27 cellular contexts compared by ENCODE assay signal in the genomic region with DNA sequence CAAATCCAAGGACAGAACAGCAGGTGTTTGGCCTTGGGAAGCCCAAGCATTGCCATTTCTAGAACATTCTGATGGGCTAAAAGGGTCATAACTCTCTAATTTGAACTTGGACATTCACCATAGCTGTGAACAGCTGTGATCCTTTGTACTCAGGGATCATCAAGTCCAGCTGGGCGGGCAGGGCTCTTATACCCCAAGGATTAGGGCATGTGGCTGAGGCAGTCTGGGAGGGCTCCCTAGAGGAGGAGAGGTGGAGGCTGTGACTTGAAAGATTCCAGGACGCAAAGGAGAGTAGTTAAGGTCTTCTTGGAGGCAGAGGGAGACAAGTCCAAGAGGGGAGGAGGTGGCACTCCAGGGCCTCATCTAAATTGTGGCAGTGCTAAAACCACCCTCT.
"Had no signal": no experiment of that assay in that cellular context is flagged by ENCODE, and none has a peak within 500 bp of the region (broad histone marks: within the 10 kb centered on the region; RNA-seq: fewer than 3 reads in every experiment).

No MANE protein-coding gene starts in this region.

- H3K4me3 ChIP-seq: adrenal gland, breast epithelium, Peyer's patch, SJCRH30 had no signal

- H3K9ac ChIP-seq: KMS-11, SK-N-SH had no signal

- H3K36me3 ChIP-seq: adrenal gland, breast epithelium, Peyer's patch, SJCRH30, WERI-Rb-1 had no signal

- H3K36me3 Mint-ChIP-seq: activated naive CD8-positive, alpha-beta T cell treated with anti-CD3 and anti-CD28 coated beads, Interleukin-2, amount 10 ng/mL, durations not matched to agents 7 days and 5 days; IgD-negative memory B cell had no signal

- H3K4me1 ChIP-seq: SJCRH30 had no signal

- H3K9me3 ChIP-seq: adrenal gland, breast epithelium, Peyer's patch, SJCRH30, SK-N-SH had no signal

- ATAC-seq: activated CD4-positive, CD25-positive, alpha-beta regulatory T cell treated with anti-CD3 and anti-CD28 coated beads, Interleukin-2, amount 50 U/mL, for 24 hours; activated CD8-positive, alpha-beta T cell treated with anti-CD3 and anti-CD28 coated beads for 36 hours had no signal

- H3K4me3 Mint-ChIP-seq: activated CD8-positive, alpha-beta T cell treated with anti-CD3 and anti-CD28 coated beads for 36 hours; activated naive CD8-positive, alpha-beta T cell treated with anti-CD3 and anti-CD28 coated beads, Interleukin-2, amount 10 ng/mL, durations not matched to agents 7 days and 5 days; IgD-negative memory B cell had no signal

- H3K4me1 Mint-ChIP-seq: IgD-negative memory B cell had no signal

- H3K27me3 ChIP-seq: adrenal gland, breast epithelium, Peyer's patch, SJCRH30 had no signal

- H3K27ac ChIP-seq: KMS-11, Peyer's patch, RWPE1, SJCRH30, WERI-Rb-1 had no signal

- H3K27ac Mint-ChIP-seq: activated CD8-positive, alpha-beta T cell treated with anti-CD3 and anti-CD28 coated beads for 36 hours; activated naive CD8-positive, alpha-beta T cell treated with anti-CD3 and anti-CD28 coated beads, Interleukin-2, amount 10 ng/mL, durations not matched to agents 7 days and 5 days had no signal

- H3K4me2 ChIP-seq: KMS-11, SK-N-SH had no signal

- DNase-seq: activated CD4-positive, alpha-beta T cell treated with anti-CD3 and anti-CD28 coated beads for 4 hours; activated CD8-positive, alpha-beta memory T cell treated with anti-CD3 and anti-CD28 coated beads, Interleukin-2, amount 50 U/mL, for 4 hours; activated CD8-positive, alpha-beta T cell treated with anti-CD3 and anti-CD28 coated beads for 36 hours; activated naive CD4-positive, alpha-beta T cell treated with anti-CD3 and anti-CD28 coated beads, Interleukin-2, amount 50 U/mL, for 16 hours; activated naive CD8-positive, alpha-beta T cell treated with anti-CD3 and anti-CD28 coated beads, Interleukin-2, amount 10 ng/mL, durations not matched to agents 7 days and 5 days; adrenal gland; anterior cingulate cortex; caudate nucleus; MM.1S; NCI-H1105; NCI-H1436 treated with DMSO at 0.1 percent for 48 hours; NCI-H187; NCI-H2081; NCI-H446; NCI-H526; NCI-H774; Peyer's patch; Right ventricle myocardium superior; SJCRH30; SK-N-SH; T-helper 1 cell; WERI-Rb-1 had no signal
